ENCODE assay signal across 11 cellular contexts in genomic region chr6:74598473-74599393, GRCh38.
DNase-seq lines count a peak whose midpoint lies in the region; ATAC-seq and TF ChIP-seq lines count a peak whose summit lies in the region.
"Had no signal": no experiment of that assay in that cellular context is flagged by ENCODE, and none has a peak within 500 bp of the region (broad histone marks: within the 10 kb centered on the region; RNA-seq: fewer than 3 reads in every experiment).

No MANE protein-coding gene starts in this region.

- peak; percentile 13 for DNase-seq in MV-4-11 (lab: John Stamatoyannopoulos, UW)
- DNase-seq in stimulated activated CD8-positive, alpha-beta memory T cell treated with anti-CD3 and anti-CD28 coated beads, Interleukin-4, amount 100 ng/mL, for 48 hours, result no peak
- no peak for DNase-seq in NCI-H1417 (lab: John Stamatoyannopoulos, UW)
- no peak for DNase-seq in T-cell
- DNase-seq in hepatic stellate cell (ENCODE audit: low spot score), result no peak
- DNase-seq: small intestine had no signal

- ATAC-seq in GM19023 (IDR thresholded peaks at IDR 0.05; ENCODE audit: unreplicated experiment), result peak; percentile 98
- ATAC-seq in HG02840 (IDR thresholded peaks at IDR 0.05; ENCODE audit: low FRiP score, unreplicated experiment), result peak; percentile 97
- no peak for ATAC-seq in T-cell (replicated peaks in 1 of 4)

- no peaks in the 10 kb centered on the region for H3K36me3 Mint-ChIP-seq in T-cell
- H3K36me3 Mint-ChIP-seq: IgD-negative memory B cell had no signal

- H3K27ac Mint-ChIP-seq in T-cell, result no peak overlapping the region
- H3K27ac Mint-ChIP-seq: T-helper 1 cell treated with Interleukin-12 subunit alpha and Interleukin-12 subunit beta and Interleukin-4 antibody, amounts not matched to agents 30 μg/mL and 1 μg/mL, for 36 hours had no signal

- peaks cover 0 to 3% (median under 1%) of the 10 kb centered on the region in 3 donors for H3K9me3 Mint-ChIP-seq in T-cell
- H3K9me3 Mint-ChIP-seq: IgD-negative memory B cell; T-helper 1 cell treated with Interleukin-12 subunit alpha and Interleukin-12 subunit beta and Interleukin-4 antibody, amounts not matched to agents 30 μg/mL and 1 μg/mL, for 36 hours had no signal

- POLR2A ChIA-PET in T-cell (lab: Charles Lee), result no interaction called here

- H3K4me1 Mint-ChIP-seq in T-cell, result no peaks in the 10 kb centered on the region

- CTCF ChIA-PET in T-cell (lab: Charles Lee), result no interaction called here

- no peaks in the 10 kb centered on the region for H3K27me3 Mint-ChIP-seq in T-cell
- H3K27me3 Mint-ChIP-seq: IgD-negative memory B cell had no signal

- peak overlapping the region; percentile 29; the same call in 1 of the 2 replicates for H3K27ac ChIP-seq in 22Rv1

- H3K4me3 Mint-ChIP-seq in T-cell, result no peak overlapping the region
- H3K4me3 Mint-ChIP-seq: IgD-negative memory B cell; T-helper 1 cell treated with Interleukin-12 subunit alpha and Interleukin-12 subunit beta and Interleukin-4 antibody, amounts not matched to agents 30 μg/mL and 1 μg/mL, for 36 hours had no signal

- no peak for TF ChIP-seq CTCF in 22Rv1 (IDR thresholded peaks at IDR 0.05)

Comparison
In these comparisons a context has a peak if more than half of its experiments do, and no peak if none do; other contexts are left out.
1. ATAC-seq: peak in GM19023 (single experiment) and HG02840 (single experiment); none in T-cell (0 of 4).